20 cellular contexts compared by ENCODE assay signal in the genomic region with DNA sequence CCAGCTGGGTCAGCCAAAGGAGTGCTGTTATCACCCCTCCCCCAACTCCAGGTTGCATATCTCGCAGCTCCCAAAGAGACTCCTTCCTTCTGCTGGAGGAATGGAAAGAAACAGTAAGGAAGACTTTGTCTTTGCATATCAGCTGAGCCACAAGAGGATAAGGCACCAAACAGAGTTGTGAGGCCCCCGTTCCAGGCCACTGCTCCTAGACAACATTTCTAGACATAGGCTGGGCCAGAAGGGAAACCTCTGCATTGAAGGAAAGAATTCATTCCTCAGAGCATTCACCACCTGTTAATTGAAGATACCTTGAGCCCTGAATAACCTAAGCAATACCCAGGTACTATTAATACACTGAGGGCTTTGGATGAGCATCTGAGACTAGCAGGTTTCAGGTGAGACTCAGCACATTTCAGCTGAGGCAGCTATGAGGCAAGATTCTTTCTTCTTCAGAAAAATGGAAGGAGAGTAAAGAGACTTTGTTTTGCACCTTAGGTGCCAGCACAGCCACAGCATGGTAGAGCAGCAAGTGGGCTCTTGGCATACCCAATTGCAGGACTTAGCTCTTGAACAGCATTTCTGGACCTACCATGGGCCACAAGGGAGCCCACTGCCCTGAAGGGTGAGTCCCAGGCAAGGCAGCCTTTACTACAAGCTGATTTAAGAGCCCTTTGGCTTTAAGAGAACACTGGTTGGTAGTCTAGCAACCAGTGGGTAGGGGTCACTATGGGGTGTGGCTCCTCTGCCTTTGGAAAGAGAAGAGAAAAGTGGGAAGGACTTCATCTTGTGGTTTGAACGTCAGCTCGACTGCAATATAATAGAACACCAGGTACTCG.
DNase-seq lines count a peak whose midpoint lies in the region; ATAC-seq and TF ChIP-seq lines count a peak whose summit lies in the region.
"Had no signal": no experiment of that assay in that cellular context is flagged by ENCODE, and none has a peak within 500 bp of the region (broad histone marks: within the 10 kb centered on the region; RNA-seq: fewer than 3 reads in every experiment).

No MANE protein-coding gene starts in this region.

- peak overlapping the region; percentile 35 for H3K27ac Mint-ChIP-seq in memory B cell
- H3K27ac Mint-ChIP-seq: activated CD4-positive, alpha-beta T cell treated with anti-CD3 and anti-CD28 coated beads, Interleukin-2, amount 10 ng/mL, durations not matched to agents 24 days and 14 days; activated naive CD4-positive, alpha-beta T cell treated with anti-CD3 and anti-CD28 coated beads, Interleukin-2, amount 10 ng/mL, durations not matched to agents 7 days and 5 days; naive thymus-derived CD8-positive, alpha-beta T cell had no signal

- H3K27me3 ChIP-seq in upper lobe of right lung (no peaks in the 10 kb centered on the region), tibial nerve (no peaks in the 10 kb centered on the region)
- H3K27me3 ChIP-seq: dorsolateral prefrontal cortex had no signal

- peaks cover 25% of the 10 kb centered on the region for H3K4me1 Mint-ChIP-seq in memory B cell
- H3K4me1 Mint-ChIP-seq: activated CD4-positive, alpha-beta T cell treated with anti-CD3 and anti-CD28 coated beads, Interleukin-2, amount 10 ng/mL, durations not matched to agents 24 days and 14 days; activated naive CD4-positive, alpha-beta T cell treated with anti-CD3 and anti-CD28 coated beads, Interleukin-2, amount 10 ng/mL, durations not matched to agents 7 days and 5 days had no signal

- TF ChIP-seq CTCF in upper lobe of right lung (IDR thresholded peaks at IDR 0.05) (no peak), tibial nerve (IDR thresholded peaks at IDR 0.05) (no peak)

- DNase-seq in NOMO-1 treated with DMSO at 0.1 percent for 48 hours (lab: John Stamatoyannopoulos, UW; ENCODE audit: unreplicated experiment) (peak; percentile 50), NOMO-1 (lab: John Stamatoyannopoulos, UW; ENCODE audit: unreplicated experiment in 2 of 2) (no peak), RPMI8226 (peak; percentile 29), memory B cell (ENCODE audit: low spot score in 2 of 2) (no peak), upper lobe of right lung (no peak), tibial nerve (ENCODE audit: low spot score in 2 of 2) (no peak), KG1 (lab: John Stamatoyannopoulos, UW) (no peak)
- no peak for DNase-seq in activated naive CD4-positive, alpha-beta T cell (lab: John Stamatoyannopoulos, UW)
- DNase-seq: 8988T; activated CD4-positive, alpha-beta T cell treated with anti-CD3 and anti-CD28 coated beads, Interleukin-2, amount 10 ng/mL, durations not matched to agents 24 days and 14 days; activated naive CD4-positive, alpha-beta T cell treated with anti-CD3 and anti-CD28 coated beads, Interleukin-2, amount 10 ng/mL, durations not matched to agents 7 days and 5 days; activated T-cell treated with anti-CD3 and anti-CD28 coated beads, Interleukin-2, amount 50 U/mL, for 48 hours; amniotic stem cell; dorsolateral prefrontal cortex; naive thymus-derived CD8-positive, alpha-beta T cell; NCI-H1105; NCI-H2227 treated with DMSO at 0.1 percent for 48 hours; stimulated activated CD4-positive, alpha-beta T cell treated with anti-CD3 and anti-CD28 coated beads, Interleukin-4, amount 100 ng/mL, for 24 hours; stimulated activated naive CD4-positive, alpha-beta T cell treated with Interleukin-2 at 50 U/mL for 16 hours had no signal

- 70 to 77% methylated on average over 5 of the region's 5 CpGs for WGBS in tibial nerve, 2 donors

- H3K27ac ChIP-seq in upper lobe of right lung (no peak overlapping the region), tibial nerve (no peak overlapping the region)
- H3K27ac ChIP-seq: dorsolateral prefrontal cortex had no signal

- H3K9me3 Mint-ChIP-seq in memory B cell, result no peaks in the 10 kb centered on the region
- H3K9me3 Mint-ChIP-seq: activated CD4-positive, alpha-beta T cell treated with anti-CD3 and anti-CD28 coated beads, Interleukin-2, amount 10 ng/mL, durations not matched to agents 24 days and 14 days; activated naive CD4-positive, alpha-beta T cell treated with anti-CD3 and anti-CD28 coated beads, Interleukin-2, amount 10 ng/mL, durations not matched to agents 7 days and 5 days had no signal

- no peak for TF ChIP-seq POLR2A in tibial nerve (IDR thresholded peaks at IDR 0.05)

- H3K36me3 Mint-ChIP-seq in memory B cell, result peaks cover 22% of the 10 kb centered on the region
- H3K36me3 Mint-ChIP-seq: activated naive CD4-positive, alpha-beta T cell treated with anti-CD3 and anti-CD28 coated beads, Interleukin-2, amount 10 ng/mL, durations not matched to agents 7 days and 5 days had no signal

- H3K9me3 ChIP-seq in upper lobe of right lung (no peaks in the 10 kb centered on the region), tibial nerve (no peaks in the 10 kb centered on the region)
- H3K9me3 ChIP-seq: HAP-1 had no signal

- no peaks in the 10 kb centered on the region for H3K4me1 ChIP-seq in upper lobe of right lung
- no peaks in the 10 kb centered on the region for H3K4me1 ChIP-seq in tibial nerve
- H3K4me1 ChIP-seq: HAP-1 had no signal

- intact Hi-C loops in upper lobe of right lung (cut with DNase I), result no loop called here

- no peaks in the 10 kb centered on the region for H3K27me3 Mint-ChIP-seq in memory B cell

- peak overlapping the region; percentile 12 for H3K4me3 Mint-ChIP-seq in memory B cell
- H3K4me3 Mint-ChIP-seq: activated CD4-positive, alpha-beta T cell treated with anti-CD3 and anti-CD28 coated beads, Interleukin-2, amount 10 ng/mL, durations not matched to agents 24 days and 14 days; activated naive CD4-positive, alpha-beta T cell treated with anti-CD3 and anti-CD28 coated beads, Interleukin-2, amount 10 ng/mL, durations not matched to agents 7 days and 5 days; naive thymus-derived CD8-positive, alpha-beta T cell had no signal

- no peak overlapping the region for H3K4me3 ChIP-seq in upper lobe of right lung
- H3K4me3 ChIP-seq in tibial nerve, result no peak overlapping the region
- H3K4me3 ChIP-seq: dorsolateral prefrontal cortex, HAP-1 had no signal

- ATAC-seq in memory B cell (ENCODE audit: low read depth) (peak; percentile 65), upper lobe of right lung (peak; percentile 66)
- ATAC-seq: naive thymus-derived CD8-positive, alpha-beta T cell had no signal

- no peaks in the 10 kb centered on the region for H3K36me3 ChIP-seq in upper lobe of right lung
- H3K36me3 ChIP-seq in tibial nerve, result no peaks in the 10 kb centered on the region
- H3K36me3 ChIP-seq: HAP-1 had no signal

- TF ChIP-seq EP300 in tibial nerve (IDR thresholded peaks at IDR 0.05), result no peak

Comparison
In these comparisons a context has a peak if more than half of its experiments do, and no peak if none do; other contexts are left out.
1. DNase-seq: peak in NOMO-1 treated with DMSO at 0.1 percent for 48 hours (single experiment) and RPMI8226 (single experiment); none in NOMO-1 (0 of 2), memory B cell (0 of 2), upper lobe of right lung (single experiment), tibial nerve (0 of 2), activated naive CD4-positive, alpha-beta T cell (0 of 4) and KG1 (single experiment).